In the genomic region with DNA sequence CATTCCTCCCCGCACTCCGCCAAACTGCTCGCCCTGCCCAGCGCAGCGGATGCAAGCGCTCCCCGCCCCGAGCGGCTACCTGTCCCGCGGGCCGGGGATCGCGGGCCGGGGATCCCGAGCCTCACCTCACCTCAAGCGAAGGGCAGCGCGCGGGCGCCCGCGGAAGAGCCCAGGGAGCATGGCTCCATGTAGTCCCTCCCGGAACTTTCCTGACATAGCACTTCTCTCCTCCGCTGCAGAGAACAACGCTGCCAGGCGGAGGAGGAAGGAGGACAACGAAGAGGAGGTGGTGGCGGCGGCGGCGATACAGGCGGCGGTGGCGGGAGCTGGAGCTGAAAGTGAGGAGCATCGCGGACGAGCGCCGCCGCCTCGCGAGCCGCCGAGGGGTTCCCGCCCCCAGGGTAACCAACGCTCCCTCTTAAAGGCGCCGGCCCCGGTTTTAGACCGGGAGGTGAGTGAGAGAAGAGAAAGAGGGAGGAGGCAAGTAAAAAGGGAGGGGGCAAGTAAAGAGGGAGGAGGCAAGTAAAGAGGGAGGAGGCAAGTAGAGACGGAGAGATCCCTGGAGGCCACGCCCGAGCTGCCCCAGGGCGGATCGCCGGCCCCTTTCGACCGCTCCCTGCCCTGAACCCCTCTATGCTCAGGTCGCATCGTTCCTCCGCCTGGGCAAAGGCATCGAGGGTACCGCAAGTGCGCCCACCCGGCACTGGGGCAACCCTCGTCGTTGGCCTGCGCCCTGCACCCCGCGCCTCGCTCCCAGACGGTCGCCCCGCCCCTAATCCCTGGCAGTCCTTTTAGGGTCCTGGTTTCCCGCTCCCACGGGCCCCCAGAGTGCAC, we compare ENCODE assay signal across 8 cellular contexts. TPM values are rescaled to one million over a fixed set of nuclear protein-coding genes. Genes with fewer than 3 reads are reported as not detected.
A peak's percentile ranks its signal among the peaks of the same experiment; 100 is the strongest.
DNase-seq lines count a peak whose midpoint lies in the region; TF ChIP-seq lines count a peak whose summit lies in the region.

A gene with protein sequence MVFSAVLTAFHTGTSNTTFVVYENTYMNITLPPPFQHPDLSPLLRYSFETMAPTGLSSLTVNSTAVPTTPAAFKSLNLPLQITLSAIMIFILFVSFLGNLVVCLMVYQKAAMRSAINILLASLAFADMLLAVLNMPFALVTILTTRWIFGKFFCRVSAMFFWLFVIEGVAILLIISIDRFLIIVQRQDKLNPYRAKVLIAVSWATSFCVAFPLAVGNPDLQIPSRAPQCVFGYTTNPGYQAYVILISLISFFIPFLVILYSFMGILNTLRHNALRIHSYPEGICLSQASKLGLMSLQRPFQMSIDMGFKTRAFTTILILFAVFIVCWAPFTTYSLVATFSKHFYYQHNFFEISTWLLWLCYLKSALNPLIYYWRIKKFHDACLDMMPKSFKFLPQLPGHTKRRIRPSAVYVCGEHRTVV (minus strand): TSS at position 340 of the 834 bp plus-strand sequence. CDS start 37,746 bp downstream, outside the sequence.

- no peaks in the 10 kb centered on the region for H4K20me1 ChIP-seq in MM.1S (ENCODE audit: insufficient read depth, low read length)
- H4K20me1 ChIP-seq in hepatocyte (ENCODE audit: insufficient read depth, poor library complexity, severe bottlenecking): no peaks in the 10 kb centered on the region

- H3K36me3 ChIP-seq in MM.1S (replicated peaks; ENCODE audit: insufficient read depth, low read length) (no peaks in the 10 kb centered on the region), hepatocyte (replicated peaks; ENCODE audit: insufficient read depth, low read depth) (no peaks in the 10 kb centered on the region)

- no peaks in the 10 kb centered on the region; the same call in 1 of the 2 replicates for H3F3A ChIP-seq in MM.1S (ENCODE audit: insufficient read depth, low read length)

- DNase-seq in GM10248 (ENCODE audit: extremely low spot score) (peak; percentile 92), HCEC 1CT (peak; percentile 90), MM.1S (peak; percentile 92), SW 1271 (lab: John Stamatoyannopoulos, UW) (peak; percentile 68 to 87), amygdala (lab: John Stamatoyannopoulos, UW) (peak in 42 of 56 donors; percentile 4 to 58 (median 37)), hepatocyte (ENCODE audit: low spot score) (peak; percentile 82), retinal pigment epithelial cell (ENCODE audit: low read depth) (peak; percentile 34), cortex of kidney (lab: John Stamatoyannopoulos, UW) (no peak)

- peaks cover 19% of the 10 kb centered on the region for H3K4me1 ChIP-seq in MM.1S (ENCODE audit: low read length)
- H3K4me1 ChIP-seq in hepatocyte (ENCODE audit: insufficient read depth): peaks cover 4% of the 10 kb centered on the region

- peak within 1 kb of the TSS; percentile 91 for H3K4me2 ChIP-seq in MM.1S (ENCODE audit: low read depth, low read length)
- peak within 1 kb of the TSS; percentile 92 for H3K4me2 ChIP-seq in hepatocyte

- TF ChIP-seq CTCF in GM10248 (IDR thresholded peaks at IDR 0.05; ENCODE audit: control extremely low read depth, extremely low read depth, low read depth, missing control alignments) (no peak), MM.1S (IDR thresholded peaks at IDR 0.05; ENCODE audit: low read length) (no peak), hepatocyte (IDR thresholded peaks at IDR 0.05; ENCODE audit: poor library complexity) (peak; percentile 2), retinal pigment epithelial cell (conservative IDR thresholded peaks at IDR 0.05; ENCODE audit: low read depth, low read length) (no peak)

- H3K4me3 ChIP-seq in MM.1S (ENCODE audit: low read length) (peak within 1 kb of the TSS; percentile 93), hepatocyte (peak within 1 kb of the TSS; percentile 76), retinal pigment epithelial cell (ENCODE audit: low read length) (peak within 1 kb of the TSS; percentile 73)

- CTCF ChIA-PET in GM10248 (lab: Yijun Ruan, JAX): interaction anchor here (3.1 kb wide), 1 partner anchor 12 kb away, joined by 12 read pairs; no protein-coding TSS in a partner anchor

- H2AFZ ChIP-seq in MM.1S (ENCODE audit: low read length) (peak within 1 kb of the TSS; percentile 94), hepatocyte (peak within 1 kb of the TSS; percentile 66)

- peak within 1 kb of the TSS; percentile 84 for H3K9ac ChIP-seq in MM.1S (ENCODE audit: low read length)

- WGBS in hepatocyte (ENCODE audit: low lambda C conversion rate, missing lambda C conversion rate): 1% methylated on average over 62 of the region's 77 CpGs

- H3K9me2 ChIP-seq in MM.1S (replicated peaks; ENCODE audit: insufficient read depth, low read length) (no peaks in the 10 kb centered on the region), hepatocyte (replicated peaks; ENCODE audit: insufficient read depth) (no peaks in the 10 kb centered on the region)

- H3K27ac ChIP-seq in MM.1S (ENCODE audit: low read length): peak within 1 kb of the TSS; percentile 75
- H3K27ac ChIP-seq in hepatocyte: peak within 1 kb of the TSS; percentile 58

- H3K9me3 ChIP-seq in MM.1S (replicated peaks; ENCODE audit: insufficient read depth, low read length) (no peaks in the 10 kb centered on the region), hepatocyte (ENCODE audit: low read depth) (no peaks in the 10 kb centered on the region)

- H3K27me3 ChIP-seq in MM.1S (replicated peaks; ENCODE audit: insufficient read depth, low read length) (no peaks in the 10 kb centered on the region), hepatocyte (no peaks in the 10 kb centered on the region)

- peaks cover 48% of the 10 kb centered on the region for H3K79me2 ChIP-seq in MM.1S (ENCODE audit: low read length)
- peaks cover 36% of the 10 kb centered on the region for H3K79me2 ChIP-seq in hepatocyte

- POLR2A ChIA-PET in GM10248 (lab: Yijun Ruan, JAX): no interaction called here

RNA-seq across cellular contexts. Expression of the gene that starts here (rescaled TPM):
- 6.9 and 7.7 TPM in 2 replicates for total RNA-seq in hepatocyte
- 1.9 and 2.4 TPM in 2 replicates for polyA plus RNA-seq in hepatocyte
